ENCODE assay signal across 15 cellular contexts in the genomic region with DNA sequence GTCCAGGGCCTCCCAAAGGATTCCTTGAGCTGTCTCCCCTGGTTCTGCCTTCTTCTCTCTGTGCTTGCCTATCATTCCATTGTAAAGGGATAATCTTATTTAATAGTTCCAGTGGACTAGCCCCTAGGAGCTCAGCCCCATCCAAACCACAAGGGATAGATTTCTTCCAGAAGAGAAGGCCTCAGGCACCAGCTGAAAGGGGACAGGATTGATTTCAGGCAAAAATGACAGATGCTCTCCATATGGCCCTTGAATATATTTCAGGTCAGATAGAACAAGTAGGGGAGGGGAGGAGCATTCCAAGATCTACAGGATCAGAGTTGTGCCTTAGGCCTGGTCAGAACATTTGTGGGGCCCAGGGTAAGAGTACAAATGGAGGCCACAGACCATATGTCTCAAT.
"Had no signal": no experiment of that assay in that cellular context is flagged by ENCODE, and none has a peak within 500 bp of the region (broad histone marks: within the 10 kb centered on the region; RNA-seq: fewer than 3 reads in every experiment).

No MANE protein-coding gene starts in this region.

- H3K4me3 ChIP-seq: body of pancreas, right atrium auricular region, smooth muscle cell, transverse colon had no signal

- H3K27me3 ChIP-seq: body of pancreas, right atrium auricular region, transverse colon had no signal

- H3K4me1 Mint-ChIP-seq: activated naive CD4-positive, alpha-beta T cell treated with anti-CD3 and anti-CD28 coated beads, Interleukin-2, amount 50 U/mL, for 24 hours; naive thymus-derived CD8-positive, alpha-beta T cell; stimulated activated effector memory CD8-positive, alpha-beta T cell treated with anti-CD3 and anti-CD28 coated beads, Interleukin-12 subunit alpha, Interleukin-12 subunit beta, amount 100 ng/mL, for 72 hours had no signal

- H3K36me3 ChIP-seq: right atrium auricular region, transverse colon had no signal

- H3K9me3 ChIP-seq: body of pancreas, right atrium auricular region, transverse colon had no signal

- H3K27ac Mint-ChIP-seq: activated naive CD4-positive, alpha-beta T cell treated with anti-CD3 and anti-CD28 coated beads, Interleukin-2, amount 50 U/mL, for 24 hours; dendritic cell treated with granulocyte-macrophage colony-stimulating factor and Interleukin-4, amounts not matched to agents 40 ng/mL and 50 ng/mL, for 4 days; effector memory CD8-positive, alpha-beta T cell; stimulated activated effector memory CD8-positive, alpha-beta T cell treated with anti-CD3 and anti-CD28 coated beads, Interleukin-12 subunit alpha, Interleukin-12 subunit beta, amount 100 ng/mL, for 72 hours had no signal

- H3K4me3 Mint-ChIP-seq: activated naive CD4-positive, alpha-beta T cell treated with anti-CD3 and anti-CD28 coated beads, Interleukin-2, amount 50 U/mL, for 24 hours; dendritic cell treated with granulocyte-macrophage colony-stimulating factor and Interleukin-4, amounts not matched to agents 40 ng/mL and 50 ng/mL, for 4 days; effector memory CD8-positive, alpha-beta T cell; naive thymus-derived CD8-positive, alpha-beta T cell; stimulated activated effector memory CD8-positive, alpha-beta T cell treated with anti-CD3 and anti-CD28 coated beads, Interleukin-12 subunit alpha, Interleukin-12 subunit beta, amount 100 ng/mL, for 72 hours had no signal

- H3K27me3 Mint-ChIP-seq: activated naive CD4-positive, alpha-beta T cell treated with anti-CD3 and anti-CD28 coated beads, Interleukin-2, amount 50 U/mL, for 24 hours had no signal

- H3K36me3 Mint-ChIP-seq: activated naive CD4-positive, alpha-beta T cell treated with anti-CD3 and anti-CD28 coated beads, Interleukin-2, amount 50 U/mL, for 24 hours; naive thymus-derived CD8-positive, alpha-beta T cell; stimulated activated effector memory CD8-positive, alpha-beta T cell treated with anti-CD3 and anti-CD28 coated beads, Interleukin-12 subunit alpha, Interleukin-12 subunit beta, amount 100 ng/mL, for 72 hours had no signal

- DNase-seq: activated CD4-positive, alpha-beta T cell treated with anti-CD3 and anti-CD28 coated beads, Interleukin-2, amount 50 U/mL, for 4 hours; activated CD4-positive, CD25-positive, alpha-beta regulatory T cell treated with anti-CD3 and anti-CD28 coated beads, Interleukin-2, amount 50 U/mL, for 72 hours; activated T-cell treated with anti-CD3 and anti-CD28 coated beads, Interleukin-2, amount 50 U/mL, for 1 hour; amniotic stem cell; body of pancreas; effector memory CD8-positive, alpha-beta T cell; erythroblast; left cardiac atrium; naive thymus-derived CD8-positive, alpha-beta T cell; transverse colon had no signal

- H3K9me3 Mint-ChIP-seq: activated naive CD4-positive, alpha-beta T cell treated with anti-CD3 and anti-CD28 coated beads, Interleukin-2, amount 50 U/mL, for 24 hours; dendritic cell treated with granulocyte-macrophage colony-stimulating factor and Interleukin-4, amounts not matched to agents 40 ng/mL and 50 ng/mL, for 4 days; effector memory CD8-positive, alpha-beta T cell; naive thymus-derived CD8-positive, alpha-beta T cell; stimulated activated effector memory CD8-positive, alpha-beta T cell treated with anti-CD3 and anti-CD28 coated beads, Interleukin-12 subunit alpha, Interleukin-12 subunit beta, amount 100 ng/mL, for 72 hours had no signal

- H3K4me1 ChIP-seq: body of pancreas, right atrium auricular region, transverse colon had no signal
